In genomic region chr9:22469928-22470544, GRCh38 we compare ENCODE assay signal across 8 cellular contexts. TPM values are rescaled to one million over a fixed set of nuclear protein-coding genes. Genes with fewer than 3 reads are reported as not detected.
DNase-seq lines count a peak whose midpoint lies in the region; ATAC-seq and TF ChIP-seq lines count a peak whose summit lies in the region.

No MANE protein-coding gene starts in this region.

- peak; percentile 4 to 25 for DNase-seq in activated T-cell treated with anti-CD3 and anti-CD28 coated beads, Interleukin-2, amount 50 U/mL, for 72 hours
- DNase-seq in activated T-cell treated with anti-CD3 and anti-CD28 coated beads, Interleukin-2, amount 50 U/mL, for 24 hours: no peak
- no peak for DNase-seq in HFF-Myc (ENCODE audit: extremely low read depth, low read depth)
- peak; percentile 46 for DNase-seq in NCI-H1105 treated with DMSO at 0.1 percent for 48 hours (lab: John Stamatoyannopoulos, UW)
- DNase-seq in kidney tubule cell (ENCODE audit: low spot score): peak; percentile 68
- DNase-seq in natural killer cell treated with Interleukin-12 subunit alpha and Interleukin-12 subunit beta and Interleukin-15 and Interleukin-18, amount 100 ng/mL, for 72 hours (ENCODE audit: low spot score): no peak
- DNase-seq in NCI-H2227 (lab: John Stamatoyannopoulos, UW; ENCODE audit: unreplicated experiment): no peak

- no peaks in the 10 kb centered on the region for H3K36me3 Mint-ChIP-seq in activated T-cell treated with anti-CD3 and anti-CD28 coated beads, Interleukin-2, amount 50 U/mL, for 72 hours (ENCODE audit: insufficient read depth in 2 of 2)
- no peaks in the 10 kb centered on the region for H3K36me3 Mint-ChIP-seq in activated T-cell treated with anti-CD3 and anti-CD28 coated beads, Interleukin-2, amount 50 U/mL, for 24 hours (ENCODE audit: low read depth)
- no peaks in the 10 kb centered on the region for H3K36me3 Mint-ChIP-seq in natural killer cell treated with Interleukin-12 subunit alpha and Interleukin-12 subunit beta and Interleukin-15 and Interleukin-18, amount 100 ng/mL, for 72 hours

- H3K9me3 Mint-ChIP-seq in activated T-cell treated with anti-CD3 and anti-CD28 coated beads, Interleukin-2, amount 50 U/mL, for 72 hours: no peaks in the 10 kb centered on the region
- H3K9me3 Mint-ChIP-seq in activated T-cell treated with anti-CD3 and anti-CD28 coated beads, Interleukin-2, amount 50 U/mL, for 24 hours: no peaks in the 10 kb centered on the region
- H3K9me3 Mint-ChIP-seq in natural killer cell treated with Interleukin-12 subunit alpha and Interleukin-12 subunit beta and Interleukin-15 and Interleukin-18, amount 100 ng/mL, for 72 hours: no peaks in the 10 kb centered on the region

- H3K27ac Mint-ChIP-seq in activated T-cell treated with anti-CD3 and anti-CD28 coated beads, Interleukin-2, amount 50 U/mL, for 72 hours: no peak overlapping the region
- no peak overlapping the region for H3K27ac Mint-ChIP-seq in activated T-cell treated with anti-CD3 and anti-CD28 coated beads, Interleukin-2, amount 50 U/mL, for 24 hours
- no peak overlapping the region for H3K27ac Mint-ChIP-seq in natural killer cell treated with Interleukin-12 subunit alpha and Interleukin-12 subunit beta and Interleukin-15 and Interleukin-18, amount 100 ng/mL, for 72 hours

- peak; percentile 36 to 53 for ATAC-seq in activated T-cell treated with anti-CD3 and anti-CD28 coated beads, Interleukin-2, amount 50 U/mL, for 72 hours (replicated peaks in 1 of 2)
- no peak for ATAC-seq in natural killer cell treated with Interleukin-12 subunit alpha and Interleukin-12 subunit beta and Interleukin-15 and Interleukin-18, amount 100 ng/mL, for 72 hours

- TF ChIP-seq CTCF in HFF-Myc (IDR thresholded peaks at IDR 0.05; ENCODE audit: low read depth, low read length, missing control alignments) (peak; percentile 65), WI38 (IDR thresholded peaks at IDR 0.05; ENCODE audit: low read depth, low read length) (0 out of 2 replicates have a peak, but pooled peaks have one; percentile 18)

- H3K27me3 Mint-ChIP-seq in activated T-cell treated with anti-CD3 and anti-CD28 coated beads, Interleukin-2, amount 50 U/mL, for 72 hours (ENCODE audit: low read depth): no peaks in the 10 kb centered on the region
- H3K27me3 Mint-ChIP-seq in activated T-cell treated with anti-CD3 and anti-CD28 coated beads, Interleukin-2, amount 50 U/mL, for 24 hours: no peaks in the 10 kb centered on the region
- H3K27me3 Mint-ChIP-seq in natural killer cell treated with Interleukin-12 subunit alpha and Interleukin-12 subunit beta and Interleukin-15 and Interleukin-18, amount 100 ng/mL, for 72 hours: no peaks in the 10 kb centered on the region

- H3K4me3 ChIP-seq in HFF-Myc (replicated peaks; ENCODE audit: low read depth, low read length): no peak overlapping the region
- no peak overlapping the region for H3K4me3 ChIP-seq in WI38 (ENCODE audit: low read depth, low read length)

- H3K4me3 Mint-ChIP-seq in activated T-cell treated with anti-CD3 and anti-CD28 coated beads, Interleukin-2, amount 50 U/mL, for 72 hours: no peak overlapping the region
- no peak overlapping the region for H3K4me3 Mint-ChIP-seq in activated T-cell treated with anti-CD3 and anti-CD28 coated beads, Interleukin-2, amount 50 U/mL, for 24 hours
- H3K4me3 Mint-ChIP-seq in natural killer cell treated with Interleukin-12 subunit alpha and Interleukin-12 subunit beta and Interleukin-15 and Interleukin-18, amount 100 ng/mL, for 72 hours: no peak overlapping the region

- no peaks in the 10 kb centered on the region for H3K4me1 Mint-ChIP-seq in activated T-cell treated with anti-CD3 and anti-CD28 coated beads, Interleukin-2, amount 50 U/mL, for 72 hours (ENCODE audit: low read depth)
- no peaks in the 10 kb centered on the region for H3K4me1 Mint-ChIP-seq in activated T-cell treated with anti-CD3 and anti-CD28 coated beads, Interleukin-2, amount 50 U/mL, for 24 hours (ENCODE audit: low read depth)
- no peaks in the 10 kb centered on the region for H3K4me1 Mint-ChIP-seq in natural killer cell treated with Interleukin-12 subunit alpha and Interleukin-12 subunit beta and Interleukin-15 and Interleukin-18, amount 100 ng/mL, for 72 hours (ENCODE audit: low read depth in 2 of 2)

RNA-seq across cellular contexts. Expression of gene DMRTA1, which starts 23.4 kb away (rescaled TPM):
- not detected for total RNA-seq in activated T-cell treated with anti-CD3 and anti-CD28 coated beads, Interleukin-2, amount 50 U/mL, for 72 hours
- not detected for total RNA-seq in natural killer cell treated with Interleukin-12 subunit alpha and Interleukin-12 subunit beta and Interleukin-15 and Interleukin-18, amount 100 ng/mL, for 72 hours

Comparison
In these comparisons a context has a peak if more than half of its experiments do, and no peak if none do; other contexts are left out.
1. DNase-seq: peak in activated T-cell treated with anti-CD3 and anti-CD28 coated beads, Interleukin-2, amount 50 U/mL, for 72 hours (2 of 2), NCI-H1105 treated with DMSO at 0.1 percent for 48 hours (single experiment) and kidney tubule cell (single experiment); none in activated T-cell treated with anti-CD3 and anti-CD28 coated beads, Interleukin-2, amount 50 U/mL, for 24 hours (single experiment), HFF-Myc (single experiment), natural killer cell treated with Interleukin-12 subunit alpha and Interleukin-12 subunit beta and Interleukin-15 and Interleukin-18, amount 100 ng/mL, for 72 hours (single experiment) and NCI-H2227 (single experiment).
2. ATAC-seq: peak in activated T-cell treated with anti-CD3 and anti-CD28 coated beads, Interleukin-2, amount 50 U/mL, for 72 hours (2 of 2); none in natural killer cell treated with Interleukin-12 subunit alpha and Interleukin-12 subunit beta and Interleukin-15 and Interleukin-18, amount 100 ng/mL, for 72 hours (0 of 2).